1 cellular context compared by ENCODE assay signal in the genomic region with DNA sequence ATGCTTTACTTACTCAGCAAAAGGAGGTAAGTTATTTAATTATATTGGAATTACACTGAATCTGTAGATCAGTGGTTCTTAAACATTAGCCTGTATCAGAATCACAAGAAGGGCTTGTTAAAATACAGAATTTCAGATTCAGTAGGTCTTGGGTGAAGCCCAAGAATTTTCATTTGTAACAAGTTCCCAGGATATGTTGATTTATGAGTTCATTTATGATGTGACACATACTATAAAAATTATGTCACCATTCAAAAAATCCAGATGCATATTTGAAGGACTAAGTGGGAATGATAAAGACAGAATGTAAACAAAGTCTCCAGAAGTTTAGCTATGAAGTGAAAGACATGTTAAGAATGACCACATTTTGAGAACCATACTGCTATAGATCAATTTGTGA.
A peak's percentile ranks its signal among the peaks of the same experiment; 100 is the strongest.
TF ChIP-seq lines count a peak whose summit lies in the region.

No MANE protein-coding gene starts in this region.

TF ChIP-seq in SK-N-SH treated with all-trans-retinoic acid at 6 μM for 48 hours, 23 proteins besides CTCF, POLR2A, EP300 and RAD21:
- TF ChIP-seq, protein P1, sequence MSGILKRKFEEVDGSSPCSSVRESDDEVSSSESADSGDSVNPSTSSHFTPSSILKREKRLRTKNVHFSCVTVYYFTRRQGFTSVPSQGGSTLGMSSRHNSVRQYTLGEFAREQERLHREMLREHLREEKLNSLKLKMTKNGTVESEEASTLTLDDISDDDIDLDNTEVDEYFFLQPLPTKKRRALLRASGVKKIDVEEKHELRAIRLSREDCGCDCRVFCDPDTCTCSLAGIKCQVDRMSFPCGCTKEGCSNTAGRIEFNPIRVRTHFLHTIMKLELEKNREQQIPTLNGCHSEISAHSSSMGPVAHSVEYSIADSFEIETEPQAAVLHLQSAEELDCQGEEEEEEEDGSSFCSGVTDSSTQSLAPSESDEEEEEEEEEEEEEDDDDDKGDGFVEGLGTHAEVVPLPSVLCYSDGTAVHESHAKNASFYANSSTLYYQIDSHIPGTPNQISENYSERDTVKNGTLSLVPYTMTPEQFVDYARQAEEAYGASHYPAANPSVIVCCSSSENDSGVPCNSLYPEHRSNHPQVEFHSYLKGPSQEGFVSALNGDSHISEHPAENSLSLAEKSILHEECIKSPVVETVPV (CRISPR knock-in tag; IDR thresholded peaks at IDR 0.05) = no peak
- peak; percentile 52; the same call in 1 of the 2 replicates for TF ChIP-seq ISL1 (CRISPR knock-in tag; IDR thresholded peaks at IDR 0.05)
